In genomic region chr7:44258423-44258760, GRCh38 we compare ENCODE assay signal across 9 cellular contexts. TPM values are rescaled to one million over a fixed set of nuclear protein-coding genes. Genes with fewer than 3 reads are reported as not detected.
A peak's percentile ranks its signal among the peaks of the same experiment; 100 is the strongest.
DNase-seq lines count a peak whose midpoint lies in the region; ATAC-seq and TF ChIP-seq lines count a peak whose summit lies in the region.
"Had no signal": no experiment of that assay in that cellular context is flagged by ENCODE, and none has a peak within 500 bp of the region (broad histone marks: within the 10 kb centered on the region; RNA-seq: fewer than 3 reads in every experiment).

No MANE protein-coding gene starts in this region.

- H3K27ac ChIP-seq in heart left ventricle (peak overlapping the region; percentile 68 to 96 (median 88)), right lobe of liver (peak overlapping the region; percentile 33 to 58 (median 53)), tibial nerve (peak overlapping the region; percentile 19 to 84 (median 53))

- ATAC-seq in heart left ventricle (no peak), right lobe of liver (no peak), HG02938 (IDR thresholded peaks at IDR 0.05; ENCODE audit: unreplicated experiment) (no peak)

- H3K4me1 ChIP-seq in heart left ventricle: peaks cover 18 to 82% (median 59%) of the 10 kb centered on the region in 12 donors
- H3K4me1 ChIP-seq in right lobe of liver: peaks cover 0 to 5% (median 0%) of the 10 kb centered on the region in 4 donors
- H3K4me1 ChIP-seq in tibial nerve: peaks cover 0 to 40% (median 34%) of the 10 kb centered on the region in 4 donors

- H3K27me3 ChIP-seq in heart left ventricle (no peaks in the 10 kb centered on the region), right lobe of liver (no peaks in the 10 kb centered on the region), tibial nerve (no peaks in the 10 kb centered on the region)

- no peaks in the 10 kb centered on the region for H3K36me3 ChIP-seq in heart left ventricle
- no peaks in the 10 kb centered on the region for H3K36me3 ChIP-seq in right lobe of liver
- H3K36me3 ChIP-seq in tibial nerve: no peaks in the 10 kb centered on the region

- peak overlapping the region; percentile 9 for H3K4me3 Mint-ChIP-seq in activated T-helper 2 cell treated with anti-CD3 and anti-CD28 coated beads, Interferon-gamma antibody, Interleukin-2, Interleukin-4, amounts not matched to agents 10 μg/mL and 5 μg/mL and 100 μg/mL, durations not matched to agents 14 hours and 24 hours and 36 hours (ENCODE audit: low read depth)

- intact Hi-C loops in heart left ventricle (cut with DNase I): loop anchor here in 2 of 10 donors (5.0 kb wide), 2 partner anchors 34 to 49 kb away; no protein-coding TSS in a partner anchor
- intact Hi-C loops in cardiac septum (cut with DNase I): loop anchor here (1.0 to 5.0 kb wide), 2 partner anchors 34 to 49 kb away; no protein-coding TSS in a partner anchor
- intact Hi-C loops in activated T-helper 2 cell treated with anti-CD3 and anti-CD28 coated beads, Interferon-gamma antibody, Interleukin-2, Interleukin-4, amounts not matched to agents 10 μg/mL and 5 μg/mL and 100 μg/mL, durations not matched to agents 14 hours and 24 hours and 36 hours (cut with micrococcal nuclease): loop anchor here (1.0 to 5.0 kb wide), 4 partner anchors 17 to 323 kb away; partner anchors contain the start of gene POLM
- intact Hi-C loops in right lobe of liver (cut with DNase I): no loop called here

- 47 to 55% (median 49%) methylated on average over 3 to 4 of the region's 4 CpGs for WGBS in heart left ventricle, 4 donors
- WGBS in right lobe of liver (ENCODE audit: insufficient coverage, low coverage, low lambda C conversion rate, missing lambda C conversion rate): 63% methylated on average over 3 of the region's 4 CpGs
- WGBS in tibial nerve, 2 donors: 45 to 73% methylated on average over 4 of the region's 4 CpGs

- H3K9me3 ChIP-seq in heart left ventricle (no peaks in the 10 kb centered on the region), right lobe of liver (no peaks in the 10 kb centered on the region), tibial nerve (no peaks in the 10 kb centered on the region)

- no peak for DNase-seq in heart left ventricle
- DNase-seq in cardiac septum (ENCODE audit: low spot score): no peak
- no peak for DNase-seq in activated T-helper 2 cell treated with anti-CD3 and anti-CD28 coated beads, Interferon-gamma antibody, Interleukin-2, Interleukin-4, amounts not matched to agents 10 μg/mL and 5 μg/mL and 100 μg/mL, durations not matched to agents 14 hours and 24 hours and 36 hours (ENCODE audit: low spot score)
- no peak for DNase-seq in right lobe of liver
- DNase-seq in tibial nerve (ENCODE audit: low spot score in 2 of 2): no peak
- no peak for DNase-seq in SHP77 treated with DMSO at 0.1 percent for 48 hours (lab: John Stamatoyannopoulos, UW)
- DNase-seq in H4 (ENCODE audit: low spot score): no peak
- DNase-seq: NCI-H446 had no signal

- TF ChIP-seq CTCF in heart left ventricle (IDR thresholded peaks at IDR 0.05) (no peak), right lobe of liver (IDR thresholded peaks at IDR 0.05) (no peak), tibial nerve (IDR thresholded peaks at IDR 0.05) (no peak)

- TF ChIP-seq POLR2A in heart left ventricle (IDR thresholded peaks at IDR 0.05) (no peak), right lobe of liver (IDR thresholded peaks at IDR 0.05) (no peak), tibial nerve (IDR thresholded peaks at IDR 0.05) (no peak)

- TF ChIP-seq EP300 in tibial nerve (IDR thresholded peaks at IDR 0.05): no peak

- H3K4me1 Mint-ChIP-seq in activated T-helper 2 cell treated with anti-CD3 and anti-CD28 coated beads, Interferon-gamma antibody, Interleukin-2, Interleukin-4, amounts not matched to agents 10 μg/mL and 5 μg/mL and 100 μg/mL, durations not matched to agents 14 hours and 24 hours and 36 hours (ENCODE audit: low read depth): peaks cover 30% of the 10 kb centered on the region

- H3K4me3 ChIP-seq in heart left ventricle (no peak overlapping the region), right lobe of liver (no peak overlapping the region), tibial nerve (no peak overlapping the region)

- H3K27me3 Mint-ChIP-seq in activated T-helper 2 cell treated with anti-CD3 and anti-CD28 coated beads, Interferon-gamma antibody, Interleukin-2, Interleukin-4, amounts not matched to agents 10 μg/mL and 5 μg/mL and 100 μg/mL, durations not matched to agents 14 hours and 24 hours and 36 hours (ENCODE audit: low read depth): no peaks in the 10 kb centered on the region

- H3K9me3 Mint-ChIP-seq in activated T-helper 2 cell treated with anti-CD3 and anti-CD28 coated beads, Interferon-gamma antibody, Interleukin-2, Interleukin-4, amounts not matched to agents 10 μg/mL and 5 μg/mL and 100 μg/mL, durations not matched to agents 14 hours and 24 hours and 36 hours: peaks cover 5% of the 10 kb centered on the region

- no peaks in the 10 kb centered on the region for H3K36me3 Mint-ChIP-seq in activated T-helper 2 cell treated with anti-CD3 and anti-CD28 coated beads, Interferon-gamma antibody, Interleukin-2, Interleukin-4, amounts not matched to agents 10 μg/mL and 5 μg/mL and 100 μg/mL, durations not matched to agents 14 hours and 24 hours and 36 hours (ENCODE audit: low read depth)

- peak overlapping the region; percentile 61 for H3K27ac Mint-ChIP-seq in activated T-helper 2 cell treated with anti-CD3 and anti-CD28 coated beads, Interferon-gamma antibody, Interleukin-2, Interleukin-4, amounts not matched to agents 10 μg/mL and 5 μg/mL and 100 μg/mL, durations not matched to agents 14 hours and 24 hours and 36 hours

RNA-seq across cellular contexts. Expression of gene YKT6, which starts 57.6 kb away (rescaled TPM):
- total RNA-seq in heart left ventricle (10 to 100 TPM; 43.8 to 82.2 (median 46.6) TPM), cardiac septum (56.1 TPM), right lobe of liver (10 to 100 TPM; 15.0 to 23.8 (median 19.2) TPM), tibial nerve (10 to 100 TPM; 36.2 to 54.6 (median 43.6) TPM)
- polyA plus RNA-seq in heart left ventricle: 100 to 1,000 TPM in 1 of 2 donors, 10 to 100 TPM in 1; 28.5 to 133 TPM
- total RNA-seq in activated T-helper 2 cell treated with anti-CD3 and anti-CD28 coated beads, Interferon-gamma antibody, Interleukin-2, Interleukin-4, amounts not matched to agents 10 μg/mL and 5 μg/mL and 100 μg/mL, durations not matched to agents 14 hours and 24 hours and 36 hours: 73.1 and 76.4 TPM in 2 replicates
- total RNA-seq in H4 (2014; rRNA removed; shearing (Covaris generic)): 132 and 136 TPM in 2 replicates

Comparison
In these comparisons a context has a peak if more than half of its experiments do, and no peak if none do; other contexts are left out.
1. intact Hi-C loops: an anchor here in cardiac septum (1.0 to 5.0 kb wide) and activated T-helper 2 cell treated with anti-CD3 and anti-CD28 coated beads, Interferon-gamma antibody, Interleukin-2, Interleukin-4, amounts not matched to agents 10 μg/mL and 5 μg/mL and 100 μg/mL, durations not matched to agents 14 hours and 24 hours and 36 hours (1.0 to 5.0 kb wide); none called in right lobe of liver.